In genomic region chr4:173171098-173171497, GRCh38 we compare ENCODE assay signal across 8 cellular contexts. TPM values are rescaled to one million over a fixed set of nuclear protein-coding genes. Genes with fewer than 3 reads are reported as not detected.
DNase-seq lines count a peak whose midpoint lies in the region; ATAC-seq and TF ChIP-seq lines count a peak whose summit lies in the region.

No MANE protein-coding gene starts in this region.

- peaks cover 50% of the 10 kb centered on the region for H3K4me1 Mint-ChIP-seq in activated naive CD4-positive, alpha-beta T cell treated with anti-CD3 and anti-CD28 coated beads, Interleukin-2, amount 10 ng/mL, durations not matched to agents 7 days and 5 days

- H3K27me3 ChIP-seq in thoracic aorta (replicated peaks; ENCODE audit: insufficient read depth) = no peaks in the 10 kb centered on the region
- H3K27me3 ChIP-seq in lower lobe of right lung (ENCODE audit: low read depth) = no peaks in the 10 kb centered on the region
- no peaks in the 10 kb centered on the region for H3K27me3 ChIP-seq in testis

- no peaks in the 10 kb centered on the region for H3K9me3 ChIP-seq in thoracic aorta
- no peaks in the 10 kb centered on the region for H3K9me3 ChIP-seq in lower lobe of right lung
- H3K9me3 ChIP-seq in testis = no peaks in the 10 kb centered on the region

- H3K4me3 ChIP-seq in choroid plexus epithelial cell (ENCODE audit: low read depth, low read length) (no peak overlapping the region), thoracic aorta (no peak overlapping the region), lower lobe of right lung (no peak overlapping the region), testis (no peak overlapping the region)

- H3K9me3 Mint-ChIP-seq in activated naive CD4-positive, alpha-beta T cell treated with anti-CD3 and anti-CD28 coated beads, Interleukin-2, amount 10 ng/mL, durations not matched to agents 7 days and 5 days = no peaks in the 10 kb centered on the region

- WGBS in testis, 2 donors = 26 to 44% methylated on average over 2 of the region's 2 CpGs

- no peak for TF ChIP-seq POLR2A in testis (IDR thresholded peaks at IDR 0.05)

- CTCF ChIA-PET in activated naive CD4-positive, alpha-beta T cell treated with anti-CD3 and anti-CD28 coated beads, Interleukin-2, amount 10 ng/mL, durations not matched to agents 7 days and 5 days (lab: Charles Lee) = interaction anchor here (0.7 to 2.3 kb wide), 5 partner anchors 15 to 157 kb away, joined by 3 to 7 read pairs (median 4); no protein-coding TSS in a partner anchor

- H3K36me3 ChIP-seq in thoracic aorta (no peaks in the 10 kb centered on the region), lower lobe of right lung (no peaks in the 10 kb centered on the region), testis (ENCODE audit: low read depth, missing control alignments) (no peaks in the 10 kb centered on the region)

- H3K27ac ChIP-seq in thoracic aorta = no peak overlapping the region
- H3K27ac ChIP-seq in lower lobe of right lung = no peak overlapping the region
- no peak overlapping the region for H3K27ac ChIP-seq in testis

- DNase-seq in activated naive CD4-positive, alpha-beta T cell treated with anti-CD3 and anti-CD28 coated beads, Interleukin-2, amount 10 ng/mL, durations not matched to agents 7 days and 5 days = no peak
- DNase-seq in activated naive CD4-positive, alpha-beta T cell (lab: John Stamatoyannopoulos, UW) = no peak
- DNase-seq in NCI-H226 (peak; percentile 20), choroid plexus epithelial cell (ENCODE audit: low read depth) (peak; percentile 63), thoracic aorta (ENCODE audit: low spot score) (no peak), lower lobe of right lung (no peak), NK-92 (lab: John Stamatoyannopoulos, UW; ENCODE audit: unreplicated experiment) (no peak), testis (no peak)

- peaks cover 4% of the 10 kb centered on the region for H3K36me3 Mint-ChIP-seq in activated naive CD4-positive, alpha-beta T cell treated with anti-CD3 and anti-CD28 coated beads, Interleukin-2, amount 10 ng/mL, durations not matched to agents 7 days and 5 days

- H3K4me1 ChIP-seq in thoracic aorta (ENCODE audit: control insufficient read depth in 1 of 2, low read depth in 2 of 2) = peaks cover 4 to 19% of the 10 kb centered on the region in 2 donors
- H3K4me1 ChIP-seq in lower lobe of right lung = peaks cover 35% of the 10 kb centered on the region
- peaks cover 5% of the 10 kb centered on the region for H3K4me1 ChIP-seq in testis

- H3K27ac Mint-ChIP-seq in activated naive CD4-positive, alpha-beta T cell treated with anti-CD3 and anti-CD28 coated beads, Interleukin-2, amount 10 ng/mL, durations not matched to agents 7 days and 5 days = peak overlapping the region; percentile 71

- H3K27me3 Mint-ChIP-seq in activated naive CD4-positive, alpha-beta T cell treated with anti-CD3 and anti-CD28 coated beads, Interleukin-2, amount 10 ng/mL, durations not matched to agents 7 days and 5 days = no peaks in the 10 kb centered on the region

- peak overlapping the region; percentile 84 for H3K4me3 Mint-ChIP-seq in activated naive CD4-positive, alpha-beta T cell treated with anti-CD3 and anti-CD28 coated beads, Interleukin-2, amount 10 ng/mL, durations not matched to agents 7 days and 5 days

- intact Hi-C loops in lower lobe of right lung (cut with DNase I) = no loop called here
- intact Hi-C loops in testis (cut with DNase I; ENCODE audit: low total_unique reads) = no loop called here

- TF ChIP-seq CTCF in choroid plexus epithelial cell (conservative IDR thresholded peaks at IDR 0.05; ENCODE audit: low read depth, low read length) (peak; percentile 59), thoracic aorta (IDR thresholded peaks at IDR 0.05) (peak; percentile 22), lower lobe of right lung (IDR thresholded peaks at IDR 0.05) (no peak), testis (IDR thresholded peaks at IDR 0.05) (peak in 1 of 3 experiments; percentile 13)

- ATAC-seq in thoracic aorta (ENCODE audit: insufficient number of reproducible peaks, low FRiP score, low read depth) = no peak
- ATAC-seq in lower lobe of right lung = no peak

RNA-seq across cellular contexts. Expression of gene GALNT7, which starts 2.5 kb away (rescaled TPM):
- total RNA-seq in thoracic aorta = 10 to 100 TPM; 12.7 to 23.1 TPM
- 22.0 TPM for total RNA-seq in lower lobe of right lung
- total RNA-seq in testis = 10 to 100 TPM; 28.8 to 32.0 TPM
- 18.0 TPM for polyA plus RNA-seq in testis (ENCODE audit: insufficient read depth, low read depth, low replicate concordance)

Comparison
In these comparisons a context has a peak if more than half of its experiments do, and no peak if none do; other contexts are left out.
1. DNase-seq: peak in NCI-H226 (single experiment) and choroid plexus epithelial cell (single experiment); none in activated naive CD4-positive, alpha-beta T cell treated with anti-CD3 and anti-CD28 coated beads, Interleukin-2, amount 10 ng/mL, durations not matched to agents 7 days and 5 days (single experiment), activated naive CD4-positive, alpha-beta T cell (0 of 4), thoracic aorta (single experiment), lower lobe of right lung (single experiment), NK-92 (single experiment) and testis (single experiment).